29 cellular contexts compared by ENCODE assay signal in the genomic region with DNA sequence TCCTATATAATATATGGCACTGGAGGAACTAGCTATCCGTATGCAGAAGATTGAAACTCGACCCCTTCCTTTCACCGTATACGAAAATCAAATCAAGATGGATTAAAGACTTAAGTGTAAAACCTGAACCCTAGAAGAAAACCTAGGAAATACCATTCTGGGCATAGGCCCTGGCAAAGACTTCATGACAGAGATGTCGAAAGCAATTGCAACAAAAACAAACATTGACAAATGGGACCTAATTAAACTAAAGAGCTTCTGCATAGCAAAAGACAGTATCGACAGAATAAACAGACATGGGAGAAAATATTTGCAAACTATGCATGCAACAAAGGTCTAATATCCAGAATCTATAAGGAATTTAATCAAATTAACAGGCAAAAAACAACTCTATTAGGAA.
"Had no signal": no experiment of that assay in that cellular context is flagged by ENCODE, and none has a peak within 500 bp of the region (broad histone marks: within the 10 kb centered on the region; RNA-seq: fewer than 3 reads in every experiment).

No MANE protein-coding gene starts in this region.

- ATAC-seq: naive thymus-derived CD8-positive, alpha-beta T cell; natural killer cell treated with Interleukin-12 subunit alpha and Interleukin-12 subunit beta and Interleukin-15 and Interleukin-18, amount 100 ng/mL, for 72 hours; pancreas; sciatic nerve; stimulated activated memory B cell treated with anti-CD40 and anti-IgM and Interleukin-4, amounts not matched to agents 10 μg/mL and 1 μg/mL and 100 μg/mL, for 72 hours; stimulated activated naive CD8-positive, alpha-beta T cell treated with anti-CD3 and anti-CD28 coated beads, Interleukin-15, amount 100 ng/mL, for 72 hours; stimulated activated naive CD8-positive, alpha-beta T cell treated with anti-CD3 and anti-CD28 coated beads, Interleukin-15, Interleukin-2, amounts not matched to agents 100 U/mL and 50 U/mL, for 24 hours; upper lobe of right lung had no signal

- H3K4me3 ChIP-seq: pancreas, prostate gland, right atrium auricular region, skin epidermis, smooth muscle cell, spleen, suprapubic skin, testis, tibial artery, transverse colon, upper lobe of right lung, uterus had no signal

- H3K27ac ChIP-seq: neutrophil, pancreas, prostate gland, right atrium auricular region, skin epidermis, spleen, suprapubic skin, testis, tibial artery, transverse colon, upper lobe of right lung, uterus had no signal

- H3K4me1 ChIP-seq: pancreas, prostate gland, right atrium auricular region, spleen, suprapubic skin, testis, transverse colon, upper lobe of right lung, uterus had no signal

- H3K4me2 ChIP-seq: smooth muscle cell had no signal

- H3K36me3 ChIP-seq: neutrophil, pancreas, prostate gland, right atrium auricular region, spleen, suprapubic skin, tibial artery, transverse colon, upper lobe of right lung, uterus had no signal

- DNase-seq: naive thymus-derived CD8-positive, alpha-beta T cell; nephron progenitor cell; nucleus accumbens; pancreas; retina; spleen; stimulated activated CD4-positive, alpha-beta T cell treated with anti-CD3 and anti-CD28 coated beads, Interleukin-12 subunit alpha, Interleukin-12 subunit beta, amount 100 ng/mL, for 4 hours; stimulated activated CD4-positive, alpha-beta T cell treated with anti-CD3 and anti-CD28 coated beads, Interleukin-1b, Interleukin-23, amount 100 ng/mL, for 48 hours; stimulated activated CD4-positive, alpha-beta T cell treated with anti-CD3 and anti-CD28 coated beads, Interleukin-4, amount 100 ng/mL, for 1 hour; stimulated activated CD4-positive, alpha-beta T cell treated with anti-CD3 and anti-CD28 coated beads, Interleukin-4, amount 100 ng/mL, for 4 hours; stimulated activated CD8-positive, alpha-beta memory T cell treated with anti-CD3 and anti-CD28 coated beads, Interleukin-4, amount 100 ng/mL, for 48 hours; stimulated activated naive CD4-positive, alpha-beta T cell; stimulated activated naive CD8-positive, alpha-beta T cell treated with anti-CD3 and anti-CD28 coated beads, Interleukin-15, amount 100 ng/mL, for 72 hours; stimulated activated naive CD8-positive, alpha-beta T cell treated with anti-CD3 and anti-CD28 coated beads, Interleukin-15, Interleukin-2, amounts not matched to agents 100 U/mL and 50 U/mL, for 24 hours; substantia nigra; testis; tibial artery; transverse colon; upper lobe of right lung; uterus had no signal

- H3K9me3 ChIP-seq: neutrophil, pancreas, prostate gland, right atrium auricular region, spleen, suprapubic skin, testis, tibial artery, transverse colon, upper lobe of right lung, uterus had no signal

- H3K27me3 ChIP-seq: neutrophil, pancreas, right atrium auricular region, spleen, suprapubic skin, testis, tibial artery, transverse colon, upper lobe of right lung, uterus had no signal

- FAIRE-seq: pancreas had no signal
